Comparison of ENCODE assay signal across 24 cellular contexts in genomic region chr10:13256627-13257026, GRCh38. TPM values are rescaled to one million over a fixed set of nuclear protein-coding genes. Genes with fewer than 3 reads are reported as not detected.
DNase-seq lines count a peak whose midpoint lies in the region; ATAC-seq, FAIRE-seq and TF ChIP-seq lines count a peak whose summit lies in the region.
"Had no signal": no experiment of that assay in that cellular context is flagged by ENCODE, and none has a peak within 500 bp of the region (broad histone marks: within the 10 kb centered on the region; RNA-seq: fewer than 3 reads in every experiment).

No MANE protein-coding gene starts in this region.

- H3K4me1 ChIP-seq in small intestine (ENCODE audit: control insufficient read depth in 2 of 2, insufficient read depth in 1 of 2, low read depth in 1 of 2, low read length in 1 of 2) (no peaks in the 10 kb centered on the region), gastrocnemius medialis (no peaks in the 10 kb centered on the region)
- H3K4me1 ChIP-seq: HAP-1 had no signal

- POLR2A ChIA-PET in WTC11 (lab: Charles Lee) = no interaction called here

- in situ Hi-C loops in gastrocnemius medialis (cut with MboI; ENCODE audit: low sequenced_read_pairs in 4 of 4) = no loop called here

- H3K4me3 ChIP-seq in small intestine (ENCODE audit: low read depth in 1 of 2, low read length in 2 of 2) (no peak overlapping the region), gastrocnemius medialis (no peak overlapping the region)
- H3K4me3 ChIP-seq: HAP-1 had no signal

- H3K4me1 Mint-ChIP-seq in WTC11 = 0 out of 2 replicates have a peak, but pooled peaks cover 3% of the 10 kb centered on the region

- FAIRE-seq in G401.6 (lab: Jason Lieb, UNC) (peak; percentile 96), frontal cortex (lab: Jason Lieb, UNC) (peak; percentile 82), small intestine (lab: Jason Lieb, UNC) (peak; percentile 79)
- FAIRE-seq: GM12891, GM18507, H54 had no signal

- no peak for DNase-seq in WTC11 (ENCODE audit: low spot score)
- DNase-seq in frontal cortex (ENCODE audit: low spot score in 2 of 2) = no peak
- no peak for DNase-seq in small intestine
- DNase-seq in SIG-M5 (lab: John Stamatoyannopoulos, UW) = no peak
- DNase-seq in gastrocnemius medialis = no peak
- no peak for DNase-seq in cortex of kidney (lab: John Stamatoyannopoulos, UW)
- DNase-seq: 8988T; C1 segment of cervical spinal cord; Calu3; CD4-positive, alpha-beta memory T cell; COR-L47; DMS53; DMS79 treated with DMSO at 0.1 percent for 48 hours; GOT3; HFFc6 had no signal

- TF ChIP-seq CTCF in WTC11 (IDR thresholded peaks at IDR 0.05) (no peak), gastrocnemius medialis (IDR thresholded peaks at IDR 0.05 in 4 of 5, conservative IDR thresholded peaks at IDR 0.05 in 1 of 5) (no peak)

- intact Hi-C loops in gastrocnemius medialis (cut with DNase I; ENCODE audit: low total_unique reads) = no loop called here

- CTCF ChIA-PET in WTC11 (lab: Charles Lee) = interaction anchor here (1.3 kb wide), 2 partner anchors 15 to 46 kb away, joined by 3 to 6 read pairs; no protein-coding TSS in a partner anchor

- H3K36me3 ChIP-seq in small intestine (ENCODE audit: control insufficient read depth in 2 of 2, insufficient read depth in 2 of 2, low read length in 2 of 2) (no peaks in the 10 kb centered on the region), gastrocnemius medialis (no peaks in the 10 kb centered on the region)
- H3K36me3 ChIP-seq: HAP-1 had no signal

- no peak overlapping the region for H3K27ac ChIP-seq in small intestine (ENCODE audit: low read depth in 1 of 2, low read length in 1 of 2)
- no peak overlapping the region for H3K27ac ChIP-seq in gastrocnemius medialis

- peaks cover 12% of the 10 kb centered on the region for H3K36me3 Mint-ChIP-seq in WTC11
- H3K36me3 Mint-ChIP-seq: CD4-positive, alpha-beta memory T cell had no signal

- whole genome bisulfite sequencing in small intestine, 3 donors = 84 to 91% (median 85%) methylated on average over 2 of the region's 2 CpGs

- H3K27me3 ChIP-seq in small intestine (ENCODE audit: control insufficient read depth in 2 of 2, insufficient read depth in 2 of 2, low read length in 2 of 2) (no peaks in the 10 kb centered on the region), gastrocnemius medialis (no peaks in the 10 kb centered on the region)

- H3K27me3 Mint-ChIP-seq in WTC11 (ENCODE audit: low read depth) = peaks cover 2% of the 10 kb centered on the region; the same call in 1 of the 2 replicates

- no peak overlapping the region for H3K27ac Mint-ChIP-seq in WTC11
- H3K27ac Mint-ChIP-seq: CD4-positive, alpha-beta memory T cell; HFFc6 had no signal

- no peak for TF ChIP-seq POLR2A in gastrocnemius medialis (IDR thresholded peaks at IDR 0.05)

- no peaks in the 10 kb centered on the region for H3K9me3 ChIP-seq in small intestine (ENCODE audit: control insufficient read depth, low read depth)
- H3K9me3 ChIP-seq in gastrocnemius medialis = no peaks in the 10 kb centered on the region
- H3K9me3 ChIP-seq: HAP-1 had no signal

- H3K9me3 Mint-ChIP-seq in WTC11 = peaks cover 18% of the 10 kb centered on the region
- H3K9me3 Mint-ChIP-seq: HFFc6 had no signal

- ATAC-seq in WTC11 (no peak), gastrocnemius medialis (no peak)

- H3K4me3 Mint-ChIP-seq in WTC11 = no peak overlapping the region
- H3K4me3 Mint-ChIP-seq: CD4-positive, alpha-beta memory T cell; HFFc6 had no signal

TF ChIP-seq in WTC11, 78 proteins besides CTCF, POLR2A, EP300 and RAD21:
- no peak for TF ChIP-seq ZNF219 (CRISPR knock-in tag; IDR thresholded peaks at IDR 0.05; ENCODE audit: borderline replicate concordance)
- peak; percentile 96 for TF ChIP-seq HMGA2 (CRISPR knock-in tag; IDR thresholded peaks at IDR 0.05)

RNA-seq across cellular contexts. Expression of gene UCMA, which starts 22.5 kb away (rescaled TPM):
- total RNA-seq in WTC11 (2021) = 1.0 to 1.9 TPM (median 1.5 TPM) in 3 replicates
- total RNA-seq in frontal cortex = not detected
- not detected for polyA plus RNA-seq in small intestine
- total RNA-seq in gastrocnemius medialis = not detected
- total RNA-seq: A673; Calu3; CD4-positive, alpha-beta memory T cell; Daoy; G401; HFFc6 had no signal
- polyA plus RNA-seq: BJ; CD4-positive, alpha-beta memory T cell had no signal

RNA-seq across cellular contexts. Expression of gene PHYH, which starts 43.2 kb away (rescaled TPM):
- total RNA-seq in WTC11 (2021) = 22.5 to 35.1 TPM (median 32.0 TPM) in 3 replicates
- total RNA-seq in frontal cortex = 27.3 TPM
- 100 to 1,000 TPM in 1 of 3 donors, 10 to 100 TPM in 2; 23.5 to 184 (median 77.8) TPM for polyA plus RNA-seq in small intestine
- 100 to 1,000 TPM; 107 to 147 (median 143) TPM for total RNA-seq in gastrocnemius medialis
